ENCODE assay signal across 11 cellular contexts in the genomic region with DNA sequence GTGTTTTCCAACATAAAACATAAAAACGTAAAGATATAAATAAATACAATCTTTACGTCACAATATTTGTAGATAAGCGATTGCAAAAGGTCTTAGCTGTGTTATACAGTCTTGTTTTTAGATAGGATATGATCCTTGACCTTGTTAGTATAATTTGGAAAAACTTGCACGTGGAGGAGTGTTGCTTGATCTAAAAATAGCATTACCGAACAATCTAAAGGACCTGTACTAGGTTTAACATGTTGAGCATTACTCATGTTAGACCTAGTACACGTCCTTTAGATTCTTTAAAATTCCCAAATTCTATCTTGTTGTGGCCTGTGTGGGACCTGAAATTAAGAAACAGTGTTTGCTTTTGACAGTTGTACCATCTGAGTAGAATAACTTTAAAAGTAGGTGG. TPM values are rescaled to one million over a fixed set of nuclear protein-coding genes. Genes with fewer than 3 reads are reported as not detected.
DNase-seq lines count a peak whose midpoint lies in the region; ATAC-seq, FAIRE-seq and TF ChIP-seq lines count a peak whose summit lies in the region.
"Had no signal": no experiment of that assay in that cellular context is flagged by ENCODE, and none has a peak within 500 bp of the region (broad histone marks: within the 10 kb centered on the region; RNA-seq: fewer than 3 reads in every experiment).

No MANE protein-coding gene starts in this region.

- H3K9ac ChIP-seq in SK-N-SH (peak overlapping the region; percentile 89; the same call in 1 of the 2 replicates), astrocyte (ENCODE audit: low read length) (no peak overlapping the region)

- H3K4me1 ChIP-seq in SK-N-SH (ENCODE audit: control insufficient read depth in 1 of 2, insufficient read depth in 2 of 2, low read depth in 1 of 2, low read length in 1 of 2), result peaks cover 0 to 7% of the 10 kb centered on the region in 2 experiments; a peak in 2 of 4 replicates
- peaks cover 5% of the 10 kb centered on the region for H3K4me1 ChIP-seq in astrocyte (ENCODE audit: insufficient read depth, low read length)

- H3K9me3 ChIP-seq in SK-N-SH (no peaks in the 10 kb centered on the region), MG63 (no peaks in the 10 kb centered on the region), astrocyte (ENCODE audit: insufficient read depth, low read depth, low read length) (no peaks in the 10 kb centered on the region)
- H3K9me3 ChIP-seq: upper lobe of right lung had no signal

- DNase-seq in SK-N-SH, result no peak
- DNase-seq in MG63, result no peak
- no peak for DNase-seq in astrocyte (ENCODE audit: low read depth)
- no peak for DNase-seq in nephron progenitor cell
- DNase-seq in NCI-H1436 treated with DMSO at 0.1 percent for 48 hours (lab: John Stamatoyannopoulos, UW), result no peak
- DNase-seq in NCI-H2029 treated with DMSO at 0.1 percent for 48 hours (lab: John Stamatoyannopoulos, UW), result no peak
- DNase-seq: 8988T; activated CD4-positive, CD25-positive, alpha-beta regulatory T cell; upper lobe of right lung had no signal

- H3K27ac Mint-ChIP-seq in astrocyte (ENCODE audit: unreplicated experiment) (no peak overlapping the region), nephron progenitor cell (no peak overlapping the region)

- peaks cover 10% of the 10 kb centered on the region for H3F3A ChIP-seq in SK-N-SH (replicated peaks; ENCODE audit: insufficient read depth)

- CTCF ChIA-PET in SK-N-SH (lab: Yijun Ruan, JAX), result no interaction called here

- H3K27me3 Mint-ChIP-seq in astrocyte (ENCODE audit: low read depth, unreplicated experiment) (no peaks in the 10 kb centered on the region), nephron progenitor cell (ENCODE audit: low read depth, poor library complexity) (no peaks in the 10 kb centered on the region)

- H3K4me2 ChIP-seq in SK-N-SH (peak overlapping the region; percentile 85; the same call in 1 of the 2 replicates), astrocyte (ENCODE audit: low read length) (peak overlapping the region; percentile 98)

- H3K4me3 Mint-ChIP-seq in astrocyte (ENCODE audit: unreplicated experiment) (peak overlapping the region; percentile 96), nephron progenitor cell (peak overlapping the region; percentile 87)

- H3K79me2 ChIP-seq in SK-N-SH (ENCODE audit: insufficient read depth), result peaks cover 64% of the 10 kb centered on the region
- peaks cover 62% of the 10 kb centered on the region for H3K79me2 ChIP-seq in astrocyte (ENCODE audit: insufficient read depth, low read length)

- POLR2A ChIA-PET in SK-N-SH (lab: Yijun Ruan, JAX), result no interaction called here

- H3K9me3 Mint-ChIP-seq in astrocyte (ENCODE audit: unreplicated experiment), result peaks cover 3% of the 10 kb centered on the region
- peaks cover 7% of the 10 kb centered on the region for H3K9me3 Mint-ChIP-seq in nephron progenitor cell

- 85% methylated on average over 6 of the region's 6 CpGs for WGBS in SK-N-SH (ENCODE audit: low lambda C conversion rate)

- TF ChIP-seq EP300 in SK-N-SH (IDR thresholded peaks at IDR 0.05; ENCODE audit: borderline replicate concordance in 1 of 2, low read depth in 1 of 2, low read length in 1 of 2), result no peak

- H3K27ac ChIP-seq in SK-N-SH (ENCODE audit: low read depth in 2 of 2, low read length in 1 of 2) (no peak overlapping the region), astrocyte (ENCODE audit: low read depth, low read length) (no peak overlapping the region)
- H3K27ac ChIP-seq: upper lobe of right lung had no signal

- H3K27me3 ChIP-seq in SK-N-SH (ENCODE audit: insufficient read depth) (no peaks in the 10 kb centered on the region), MG63 (no peaks in the 10 kb centered on the region), astrocyte (ENCODE audit: insufficient read depth, low read length) (no peaks in the 10 kb centered on the region)
- H3K27me3 ChIP-seq: upper lobe of right lung had no signal

- H3K4me3 ChIP-seq in SK-N-SH (ENCODE audit: low read depth in 2 of 2, low read length in 1 of 2) (peak overlapping the region in 1 of 2 experiments; percentile 95; a peak in 2 of 4 replicates), MG63 (peak overlapping the region; percentile 85), astrocyte (ENCODE audit: insufficient read depth, low read depth, low read length) (no peak overlapping the region)

- H3K36me3 ChIP-seq in SK-N-SH (replicated peaks in 1 of 2; ENCODE audit: control insufficient read depth in 1 of 2, insufficient read depth in 2 of 2, low read length in 1 of 2), result peaks cover 0 to 3% of the 10 kb centered on the region in 2 experiments
- no peaks in the 10 kb centered on the region for H3K36me3 ChIP-seq in MG63
- no peaks in the 10 kb centered on the region for H3K36me3 ChIP-seq in astrocyte (ENCODE audit: insufficient read depth, low read length)
- H3K36me3 ChIP-seq: upper lobe of right lung had no signal

- H3K4me1 Mint-ChIP-seq in astrocyte (ENCODE audit: low read depth, unreplicated experiment), result peaks cover 14% of the 10 kb centered on the region
- H3K4me1 Mint-ChIP-seq in nephron progenitor cell, result peaks cover 25% of the 10 kb centered on the region

- no peak for TF ChIP-seq RAD21 in SK-N-SH (IDR thresholded peaks at IDR 0.05; ENCODE audit: low read length)

- H2AFZ ChIP-seq in SK-N-SH (ENCODE audit: low read depth), result no peak overlapping the region
- H2AFZ ChIP-seq in astrocyte (ENCODE audit: low read depth, low read length), result no peak overlapping the region

- H4K20me1 ChIP-seq in SK-N-SH (ENCODE audit: insufficient read depth) (peaks cover 32% of the 10 kb centered on the region), astrocyte (ENCODE audit: insufficient read depth, low read length) (peaks cover 46% of the 10 kb centered on the region)

- H3K36me3 Mint-ChIP-seq in astrocyte (ENCODE audit: low read depth, unreplicated experiment) (peaks cover 2% of the 10 kb centered on the region), nephron progenitor cell (ENCODE audit: low read depth) (peaks cover 37% of the 10 kb centered on the region)

- TF ChIP-seq CTCF in SK-N-SH (IDR thresholded peaks at IDR 0.05) (no peak), astrocyte (IDR thresholded peaks at IDR 0.05; ENCODE audit: insufficient read depth, low read depth, low read length) (no peak), nephron progenitor cell (IDR thresholded peaks at IDR 0.05) (no peak)

- H3K9me2 ChIP-seq in SK-N-SH, result no peaks in the 10 kb centered on the region

- ATAC-seq in SK-N-SH treated with all-trans-retinoic acid at 6 μM for 48 hours (no peak), HG02840 (IDR thresholded peaks at IDR 0.05; ENCODE audit: low FRiP score, unreplicated experiment) (no peak)
- ATAC-seq: upper lobe of right lung had no signal

- no peak for FAIRE-seq in astrocyte (lab: Jason Lieb, UNC)

TF ChIP-seq in SK-N-SH, 30 proteins besides CTCF, POLR2A, EP300 and RAD21:
- no peak for TF ChIP-seq GABPA (IDR thresholded peaks at IDR 0.05; ENCODE audit: low read depth)
- no peak for TF ChIP-seq IRF3 (IDR thresholded peaks at IDR 0.05; ENCODE audit: low read depth, low read length)
- TF ChIP-seq TCF12 (IDR thresholded peaks at IDR 0.05), result no peak
- no peak for TF ChIP-seq SIN3A (IDR thresholded peaks at IDR 0.05; ENCODE audit: borderline replicate concordance, low read depth, low read length)
- TF ChIP-seq, protein P1, sequence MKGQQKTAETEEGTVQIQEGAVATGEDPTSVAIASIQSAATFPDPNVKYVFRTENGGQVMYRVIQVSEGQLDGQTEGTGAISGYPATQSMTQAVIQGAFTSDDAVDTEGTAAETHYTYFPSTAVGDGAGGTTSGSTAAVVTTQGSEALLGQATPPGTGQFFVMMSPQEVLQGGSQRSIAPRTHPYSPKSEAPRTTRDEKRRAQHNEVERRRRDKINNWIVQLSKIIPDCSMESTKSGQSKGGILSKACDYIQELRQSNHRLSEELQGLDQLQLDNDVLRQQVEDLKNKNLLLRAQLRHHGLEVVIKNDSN (IDR thresholded peaks at IDR 0.05; ENCODE audit: borderline replicate concordance, low read depth), result no peak

TF ChIP-seq in SK-N-SH treated with all-trans-retinoic acid at 6 μM for 48 hours, 23 proteins besides CTCF, POLR2A, EP300 and RAD21:
- TF ChIP-seq SNAI2 (CRISPR knock-in tag; IDR thresholded peaks at IDR 0.05), result no peak
- TF ChIP-seq, protein P2, sequence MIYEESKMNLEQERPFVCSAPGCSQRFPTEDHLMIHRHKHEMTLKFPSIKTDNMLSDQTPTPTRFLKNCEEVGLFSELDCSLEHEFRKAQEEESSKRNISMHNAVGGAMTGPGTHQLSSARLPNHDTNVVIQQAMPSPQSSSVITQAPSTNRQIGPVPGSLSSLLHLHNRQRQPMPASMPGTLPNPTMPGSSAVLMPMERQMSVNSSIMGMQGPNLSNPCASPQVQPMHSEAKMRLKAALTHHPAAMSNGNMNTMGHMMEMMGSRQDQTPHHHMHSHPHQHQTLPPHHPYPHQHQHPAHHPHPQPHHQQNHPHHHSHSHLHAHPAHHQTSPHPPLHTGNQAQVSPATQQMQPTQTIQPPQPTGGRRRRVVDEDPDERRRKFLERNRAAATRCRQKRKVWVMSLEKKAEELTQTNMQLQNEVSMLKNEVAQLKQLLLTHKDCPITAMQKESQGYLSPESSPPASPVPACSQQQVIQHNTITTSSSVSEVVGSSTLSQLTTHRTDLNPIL (CRISPR knock-in tag; IDR thresholded peaks at IDR 0.05; ENCODE audit: low read depth), result no peak
- no peak for TF ChIP-seq CSRNP3 (CRISPR knock-in tag; IDR thresholded peaks at IDR 0.05)
- TF ChIP-seq ZFP3 (CRISPR knock-in tag; IDR thresholded peaks at IDR 0.05), result no peak

RNA-seq across cellular contexts. Expression of gene METAP1, which starts 1.7 kb away (rescaled TPM):
- 41.0 and 51.2 TPM in 2 replicates for polyA plus RNA-seq in SK-N-SH (2012; rRNA removed)
- polyA plus RNA-seq in SK-N-SH (2012; cell fraction: cytosol; rRNA removed), result 56.5 and 63.6 TPM in 2 replicates
- polyA plus RNA-seq in SK-N-SH (2012; cell fraction: nucleus; rRNA removed), result 54.6 and 62.8 TPM in 2 replicates
- 55.3 and 56.6 TPM in 2 replicates for total RNA-seq in MG63 (2014; rRNA removed; shearing (Covaris generic); ENCODE audit: low replicate concordance)
- 54.2 and 60.9 TPM in 2 replicates for total RNA-seq in astrocyte
